In genomic region chr17:2402517-2402916, GRCh38 we compare ENCODE assay signal across 8 cellular contexts. TPM values are rescaled to one million over a fixed set of nuclear protein-coding genes. Genes with fewer than 3 reads are reported as not detected.
DNase-seq lines count a peak whose midpoint lies in the region; ATAC-seq and TF ChIP-seq lines count a peak whose summit lies in the region.

No MANE protein-coding gene starts in this region.

- no peaks in the 10 kb centered on the region for H3K27me3 Mint-ChIP-seq in IgD-negative memory B cell
- H3K27me3 Mint-ChIP-seq in central memory CD8-positive, alpha-beta T cell: no peaks in the 10 kb centered on the region

- H3K27ac Mint-ChIP-seq in IgD-negative memory B cell: peak overlapping the region; percentile 92 to 98 (median 97)
- peak overlapping the region; percentile 97 for H3K27ac Mint-ChIP-seq in central memory CD8-positive, alpha-beta T cell (ENCODE audit: low read depth)

- H3K27ac ChIP-seq in ACC112 (ENCODE audit: low read depth, low read length) (peak overlapping the region; percentile 63; the same call in 1 of the 2 replicates), muscle layer of colon (ENCODE audit: low read depth, low read length) (peak overlapping the region; percentile 68)

- ATAC-seq in central memory CD8-positive, alpha-beta T cell (replicated peaks; ENCODE audit: extremely low read depth, poor library complexity, severe bottlenecking): no peak

- peak overlapping the region; percentile 44 for H3K9ac ChIP-seq in muscle layer of colon (ENCODE audit: low read length)

- CTCF ChIA-PET in GM10248 (lab: Yijun Ruan, JAX): interaction anchor here (1.2 to 11.6 kb wide), 3 partner anchors 8 to 20 kb away, joined by 4 to 75 read pairs (median 37); no protein-coding TSS in a partner anchor

- H3K27me3 ChIP-seq in ACC112 (ENCODE audit: insufficient read depth, low read length) (no peaks in the 10 kb centered on the region), muscle layer of colon (ENCODE audit: control insufficient read depth in 1 of 2, insufficient read depth in 2 of 2, low read length in 2 of 2) (no peaks in the 10 kb centered on the region)

- H2AFZ ChIP-seq in ACC112 (ENCODE audit: low read length, unreplicated experiment): peak overlapping the region; percentile 29

- H3K79me2 ChIP-seq in ACC112 (ENCODE audit: control insufficient read depth, insufficient read depth, low read length, unreplicated experiment): peaks cover 23% of the 10 kb centered on the region

- peaks cover 65% of the 10 kb centered on the region for H3K4me1 ChIP-seq in ACC112 (ENCODE audit: control insufficient read depth, insufficient read depth, low read length, unreplicated experiment)
- H3K4me1 ChIP-seq in muscle layer of colon (ENCODE audit: insufficient read depth, low read length): peaks cover 64% of the 10 kb centered on the region

- H3K36me3 ChIP-seq in ACC112 (ENCODE audit: insufficient read depth, low read length) (no peaks in the 10 kb centered on the region), muscle layer of colon (ENCODE audit: insufficient read depth, low read length) (no peaks in the 10 kb centered on the region)

- H3K4me3 ChIP-seq in ACC112 (ENCODE audit: low read depth, low read length) (peak overlapping the region; percentile 74), muscle layer of colon (ENCODE audit: low read depth in 1 of 2, low read length in 2 of 2) (peak overlapping the region; percentile 48 to 73)

- no peaks in the 10 kb centered on the region for H3K9me3 ChIP-seq in muscle layer of colon (ENCODE audit: low read length)

- POLR2A ChIA-PET in GM10248 (lab: Yijun Ruan, JAX): interaction anchor here (0.6 to 2.0 kb wide), 4 partner anchors 8 to 1026 kb away, joined by 3 to 16 read pairs (median 4); no protein-coding TSS in a partner anchor

- peaks cover 14 to 24% (median 18%) of the 10 kb centered on the region in 3 donors for H3K4me1 Mint-ChIP-seq in IgD-negative memory B cell
- peaks cover 44% of the 10 kb centered on the region for H3K4me1 Mint-ChIP-seq in central memory CD8-positive, alpha-beta T cell

- H3K36me3 Mint-ChIP-seq in IgD-negative memory B cell: no peaks in the 10 kb centered on the region
- H3K36me3 Mint-ChIP-seq in central memory CD8-positive, alpha-beta T cell (ENCODE audit: insufficient read depth): peaks cover 31% of the 10 kb centered on the region

- TF ChIP-seq CTCF in GM10248 (IDR thresholded peaks at IDR 0.05; ENCODE audit: control extremely low read depth, extremely low read depth, low read depth, missing control alignments): no peak

- H3K9me3 Mint-ChIP-seq in IgD-negative memory B cell: no peaks in the 10 kb centered on the region
- no peaks in the 10 kb centered on the region for H3K9me3 Mint-ChIP-seq in central memory CD8-positive, alpha-beta T cell

- DNase-seq in central memory CD8-positive, alpha-beta T cell (ENCODE audit: low spot score in 2 of 2): no peak
- DNase-seq in NCI-H2196 (lab: John Stamatoyannopoulos, UW; ENCODE audit: unreplicated experiment): no peak
- DNase-seq in NCI-H1105 treated with DMSO at 0.1 percent for 48 hours (lab: John Stamatoyannopoulos, UW): no peak
- no peak for DNase-seq in GM10248 (ENCODE audit: extremely low spot score)
- no peak for DNase-seq in NCI-H510A treated with DMSO at 0.1 percent for 48 hours (lab: John Stamatoyannopoulos, UW)

- H3K4me3 Mint-ChIP-seq in IgD-negative memory B cell: peak overlapping the region; percentile 84 to 94 (median 88)
- peak overlapping the region; percentile 99 for H3K4me3 Mint-ChIP-seq in central memory CD8-positive, alpha-beta T cell

RNA-seq across cellular contexts. Expression of gene MNT, which starts 1.7 kb away (rescaled TPM):
- 1.6 TPM for polyA plus RNA-seq in IgD-negative memory B cell
